ENCODE assay signal across 29 cellular contexts in genomic region chr1:174721246-174721645, GRCh38.
"Had no signal": no experiment of that assay in that cellular context is flagged by ENCODE, and none has a peak within 500 bp of the region (broad histone marks: within the 10 kb centered on the region; RNA-seq: fewer than 3 reads in every experiment).

No MANE protein-coding gene starts in this region.

- H3K4me3 ChIP-seq: stomach, suprapubic skin, testis, thoracic aorta, thyroid gland, tibial artery, tibial nerve, transverse colon, upper lobe of left lung, upper lobe of right lung, uterus, vagina had no signal

- H3K9me3 Mint-ChIP-seq: stimulated activated naive B cell treated with anti-CD40 and anti-IgM and Interleukin-4, amounts not matched to agents 10 μg/mL and 1 μg/mL and 100 μg/mL, for 72 hours; stimulated activated naive CD8-positive, alpha-beta T cell treated with anti-CD3 and anti-CD28 coated beads, Interleukin-15, amount 100 ng/mL, for 72 hours; type B pancreatic cell had no signal

- H3K4me1 ChIP-seq: stomach, suprapubic skin, testis, thyroid gland, tibial artery, tibial nerve, transverse colon, upper lobe of right lung, uterus, vagina had no signal

- H3K4me1 Mint-ChIP-seq: stimulated activated effector memory CD8-positive, alpha-beta T cell treated with anti-CD3 and anti-CD28 coated beads, Interleukin-12 subunit alpha, Interleukin-12 subunit beta, amount 100 ng/mL, for 72 hours; stimulated activated memory B cell treated with anti-CD40 and anti-IgM and Interleukin-4, amounts not matched to agents 10 μg/mL and 1 μg/mL and 100 μg/mL, for 72 hours; stimulated activated naive CD8-positive, alpha-beta T cell treated with anti-CD3 and anti-CD28 coated beads, Interleukin-15, amount 100 ng/mL, for 72 hours had no signal

- DNase-seq: stimulated activated CD4-positive, alpha-beta T cell treated with anti-CD3 and anti-CD28 coated beads, Interleukin-2, amount 100 ng/mL, for 48 hours; stimulated activated CD4-positive, alpha-beta T cell treated with anti-CD3 and anti-CD28 coated beads, Interleukin-4, amount 100 ng/mL, for 1 hour; stimulated activated CD4-positive, alpha-beta T cell treated with anti-CD3 and anti-CD28 coated beads, Interleukin-4, amount 100 ng/mL, for 24 hours; stimulated activated CD4-positive, alpha-beta T cell treated with anti-CD3 and anti-CD28 coated beads, Interleukin-4, amount 100 ng/mL, for 4 hours; stimulated activated CD8-positive, alpha-beta memory T cell treated with anti-CD3 and anti-CD28 coated beads, Interleukin-4, amount 100 ng/mL, for 48 hours; stimulated activated naive B cell treated with anti-CD40 and anti-IgM and Interleukin-4, amounts not matched to agents 10 μg/mL and 1 μg/mL and 100 μg/mL, for 72 hours; stimulated activated naive CD4-positive, alpha-beta T cell; stimulated activated naive CD4-positive, alpha-beta T cell treated with Interleukin-2 at 50 U/mL for 16 hours; stimulated activated naive CD8-positive, alpha-beta T cell treated with anti-CD3 and anti-CD28 coated beads, Interleukin-15, amount 100 ng/mL, for 72 hours; stimulated activated naive CD8-positive, alpha-beta T cell treated with anti-CD3 and anti-CD28 coated beads, Interleukin-15, Interleukin-2, amounts not matched to agents 100 U/mL and 50 U/mL, for 24 hours; stomach; substantia nigra; testis; thyroid gland; tibial artery; transverse colon; trophoblast cell; upper lobe of left lung; upper lobe of right lung; uterus had no signal

- H3K27ac ChIP-seq: stomach, suprapubic skin, testis, thoracic aorta, thyroid gland, tibial artery, tibial nerve, transverse colon, upper lobe of left lung, upper lobe of right lung, uterus, vagina had no signal

- H3K27ac Mint-ChIP-seq: stimulated activated effector memory CD8-positive, alpha-beta T cell treated with anti-CD3 and anti-CD28 coated beads, Interleukin-12 subunit alpha, Interleukin-12 subunit beta, amount 100 ng/mL, for 72 hours; stimulated activated memory B cell treated with anti-CD40 and anti-IgM and Interleukin-4, amounts not matched to agents 10 μg/mL and 1 μg/mL and 100 μg/mL, for 72 hours; stimulated activated naive B cell treated with anti-CD40 and anti-IgM and Interleukin-4, amounts not matched to agents 10 μg/mL and 1 μg/mL and 100 μg/mL, for 72 hours; stimulated activated naive CD8-positive, alpha-beta T cell treated with anti-CD3 and anti-CD28 coated beads, Interleukin-15, amount 100 ng/mL, for 72 hours; stimulated activated naive CD8-positive, alpha-beta T cell treated with anti-CD3 and anti-CD28 coated beads, Interleukin-15, Interleukin-2, amounts not matched to agents 100 ng/mL and 50 ng/mL, for 24 hours; type B pancreatic cell had no signal

- H3K36me3 Mint-ChIP-seq: stimulated activated effector memory CD8-positive, alpha-beta T cell treated with anti-CD3 and anti-CD28 coated beads, Interleukin-12 subunit alpha, Interleukin-12 subunit beta, amount 100 ng/mL, for 72 hours; type B pancreatic cell had no signal

- ATAC-seq: stimulated activated effector memory CD8-positive, alpha-beta T cell treated with anti-CD3 and anti-CD28 coated beads, Interleukin-12 subunit alpha, Interleukin-12 subunit beta, amount 100 ng/mL, for 72 hours; stimulated activated memory B cell treated with anti-CD40 and anti-IgM and Interleukin-4, amounts not matched to agents 10 μg/mL and 1 μg/mL and 100 μg/mL, for 72 hours; stimulated activated naive B cell treated with anti-CD40 and anti-IgM and Interleukin-4, amounts not matched to agents 10 μg/mL and 1 μg/mL and 100 μg/mL, for 72 hours; stimulated activated naive CD8-positive, alpha-beta T cell treated with anti-CD3 and anti-CD28 coated beads, Interleukin-15, amount 100 ng/mL, for 72 hours; stimulated activated naive CD8-positive, alpha-beta T cell treated with anti-CD3 and anti-CD28 coated beads, Interleukin-15, Interleukin-2, amounts not matched to agents 100 U/mL and 50 U/mL, for 24 hours; upper lobe of right lung had no signal

- H3K27me3 Mint-ChIP-seq: stimulated activated memory B cell treated with anti-CD40 and anti-IgM and Interleukin-4, amounts not matched to agents 10 μg/mL and 1 μg/mL and 100 μg/mL, for 72 hours; stimulated activated naive B cell treated with anti-CD40 and anti-IgM and Interleukin-4, amounts not matched to agents 10 μg/mL and 1 μg/mL and 100 μg/mL, for 72 hours; stimulated activated naive CD8-positive, alpha-beta T cell treated with anti-CD3 and anti-CD28 coated beads, Interleukin-15, amount 100 ng/mL, for 72 hours; stimulated activated naive CD8-positive, alpha-beta T cell treated with anti-CD3 and anti-CD28 coated beads, Interleukin-15, Interleukin-2, amounts not matched to agents 100 ng/mL and 50 ng/mL, for 24 hours; type B pancreatic cell had no signal

- H3K4me3 Mint-ChIP-seq: stimulated activated effector memory CD8-positive, alpha-beta T cell treated with anti-CD3 and anti-CD28 coated beads, Interleukin-12 subunit alpha, Interleukin-12 subunit beta, amount 100 ng/mL, for 72 hours; stimulated activated memory B cell treated with anti-CD40 and anti-IgM and Interleukin-4, amounts not matched to agents 10 μg/mL and 1 μg/mL and 100 μg/mL, for 72 hours; stimulated activated naive B cell treated with anti-CD40 and anti-IgM and Interleukin-4, amounts not matched to agents 10 μg/mL and 1 μg/mL and 100 μg/mL, for 72 hours; stimulated activated naive CD8-positive, alpha-beta T cell treated with anti-CD3 and anti-CD28 coated beads, Interleukin-15, amount 100 ng/mL, for 72 hours; stimulated activated naive CD8-positive, alpha-beta T cell treated with anti-CD3 and anti-CD28 coated beads, Interleukin-15, Interleukin-2, amounts not matched to agents 100 ng/mL and 50 ng/mL, for 24 hours; type B pancreatic cell had no signal

- H3K9me3 ChIP-seq: stomach, suprapubic skin, testis, thoracic aorta, thyroid gland, tibial artery, upper lobe of left lung, upper lobe of right lung, uterus, vagina had no signal

- FAIRE-seq: urothelium cell line had no signal

- H3K36me3 ChIP-seq: stomach, suprapubic skin, thoracic aorta, thyroid gland, tibial artery, transverse colon, upper lobe of left lung, upper lobe of right lung, uterus, vagina had no signal

- H3K27me3 ChIP-seq: stomach, suprapubic skin, testis, thyroid gland, tibial artery, tibial nerve, transverse colon, upper lobe of left lung, upper lobe of right lung, uterus, vagina had no signal
